ENCODE assay signal across 20 cellular contexts in the genomic region with DNA sequence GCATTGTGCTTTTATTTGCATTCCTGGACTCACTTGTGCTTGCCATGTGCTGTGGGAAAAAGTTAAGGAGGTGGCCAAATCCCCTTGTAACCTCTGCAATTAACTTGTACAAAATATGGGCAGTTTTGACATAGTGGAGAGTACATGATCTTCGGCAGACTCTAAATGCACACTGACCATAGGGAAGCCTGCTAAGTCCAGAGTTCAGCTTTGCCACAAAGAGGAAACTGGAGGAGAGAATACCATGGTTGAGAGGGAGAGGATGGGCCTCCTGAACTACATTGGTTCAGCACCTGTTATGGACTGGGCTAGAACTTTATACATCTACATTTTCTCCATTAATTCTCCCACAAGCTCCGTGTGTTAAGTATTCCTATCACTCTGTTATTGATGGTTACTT.
"Had no signal": no experiment of that assay in that cellular context is flagged by ENCODE, and none has a peak within 500 bp of the region (broad histone marks: within the 10 kb centered on the region; RNA-seq: fewer than 3 reads in every experiment).

No MANE protein-coding gene starts in this region.

- H3K9me3 Mint-ChIP-seq: activated CD4-positive, alpha-beta T cell treated with anti-CD3 and anti-CD28 coated beads, Interleukin-2, amount 10 ng/mL, durations not matched to agents 7 days and 5 days; activated naive CD4-positive, alpha-beta T cell treated with anti-CD3 and anti-CD28 coated beads, Interleukin-2, amount 50 U/mL, for 24 hours; activated T-cell treated with anti-CD3 and anti-CD28 coated beads, Interleukin-2, amount 50 U/mL, for 4 hours; memory B cell; natural killer cell; T-helper 2 cell treated with Interferon-gamma antibody and Interleukin-4, amounts not matched to agents 5 μg/mL and 100 μg/mL, for 36 hours had no signal

- H3K4me3 Mint-ChIP-seq: activated CD4-positive, alpha-beta T cell treated with anti-CD3 and anti-CD28 coated beads, Interleukin-2, amount 10 ng/mL, durations not matched to agents 7 days and 5 days; activated naive CD4-positive, alpha-beta T cell treated with anti-CD3 and anti-CD28 coated beads, Interleukin-2, amount 50 U/mL, for 24 hours; activated T-cell treated with anti-CD3 and anti-CD28 coated beads, Interleukin-2, amount 50 U/mL, for 4 hours; memory B cell; natural killer cell; T-helper 2 cell treated with Interferon-gamma antibody and Interleukin-4, amounts not matched to agents 5 μg/mL and 100 μg/mL, for 36 hours had no signal

- H3K27ac Mint-ChIP-seq: activated CD4-positive, alpha-beta T cell treated with anti-CD3 and anti-CD28 coated beads, Interleukin-2, amount 10 ng/mL, durations not matched to agents 7 days and 5 days; activated naive CD4-positive, alpha-beta T cell treated with anti-CD3 and anti-CD28 coated beads, Interleukin-2, amount 50 U/mL, for 24 hours; memory B cell; natural killer cell; T-helper 2 cell treated with Interferon-gamma antibody and Interleukin-4, amounts not matched to agents 5 μg/mL and 100 μg/mL, for 36 hours had no signal

- H3K36me3 Mint-ChIP-seq: activated naive CD4-positive, alpha-beta T cell treated with anti-CD3 and anti-CD28 coated beads, Interleukin-2, amount 50 U/mL, for 24 hours; memory B cell; natural killer cell had no signal

- H3K4me1 Mint-ChIP-seq: activated naive CD4-positive, alpha-beta T cell treated with anti-CD3 and anti-CD28 coated beads, Interleukin-2, amount 50 U/mL, for 24 hours; memory B cell; natural killer cell had no signal

- FAIRE-seq: astrocyte, bronchial epithelial cell had no signal

- DNase-seq: activated CD4-positive, alpha-beta T cell treated with anti-CD3 and anti-CD28 coated beads, Interleukin-2, amount 10 ng/mL, durations not matched to agents 7 days and 5 days; activated CD4-positive, CD25-positive, alpha-beta regulatory T cell; activated CD8-positive, alpha-beta memory T cell treated with anti-CD3 and anti-CD28 coated beads, Interleukin-2, amount 50 U/mL, for 4 hours; activated effector memory CD4-positive, alpha-beta T cell treated with anti-CD3 and anti-CD28 coated beads, Interleukin-2, amount 50 U/mL, for 16 hours; activated T-cell treated with anti-CD3 and anti-CD28 coated beads, Interleukin-2, amount 50 U/mL, for 4 hours; cerebellar nuclear complex; cortex of kidney; gastrocnemius medialis; head of caudate nucleus; natural killer cell; stimulated activated CD4-positive, alpha-beta T cell treated with anti-CD3 and anti-CD28 coated beads, Interleukin-12 subunit alpha, Interleukin-12 subunit beta, amount 100 ng/mL, for 4 hours; stimulated activated CD4-positive, alpha-beta T cell treated with anti-CD3 and anti-CD28 coated beads, Interleukin-1b, Interleukin-23, amount 100 ng/mL, for 48 hours; stimulated activated CD8-positive, alpha-beta memory T cell treated with anti-CD3 and anti-CD28 coated beads, Interleukin-4, amount 100 ng/mL, for 48 hours; stimulated activated naive CD4-positive, alpha-beta T cell; thyroid gland had no signal

- ATAC-seq: activated T-cell treated with anti-CD3 and anti-CD28 coated beads, Interleukin-2, amount 50 U/mL, for 4 hours; gastrocnemius medialis; natural killer cell had no signal
